In genomic region chr3:184039414-184039813, GRCh38 we compare ENCODE assay signal across 19 cellular contexts. TPM values are rescaled to one million over a fixed set of nuclear protein-coding genes. Genes with fewer than 3 reads are reported as not detected.
DNase-seq lines count a peak whose midpoint lies in the region; ATAC-seq and TF ChIP-seq lines count a peak whose summit lies in the region.
"Had no signal": no experiment of that assay in that cellular context is flagged by ENCODE, and none has a peak within 500 bp of the region (broad histone marks: within the 10 kb centered on the region; RNA-seq: fewer than 3 reads in every experiment).

No MANE protein-coding gene starts in this region.

- no peaks in the 10 kb centered on the region for H3K9me3 Mint-ChIP-seq in activated T-cell treated with anti-CD3 and anti-CD28 coated beads, Interleukin-2, amount 50 U/mL, for 4 hours
- H3K9me3 Mint-ChIP-seq: activated B cell treated with CpG ODN at 0.5 μM for 24 hours; activated naive CD4-positive, alpha-beta T cell treated with anti-CD3 and anti-CD28 coated beads for 36 hours; GM23338; stimulated activated naive CD8-positive, alpha-beta T cell treated with anti-CD3 and anti-CD28 coated beads, Interleukin-15, Interleukin-2, amounts not matched to agents 100 ng/mL and 50 ng/mL, for 24 hours had no signal

- H3K4me1 Mint-ChIP-seq in activated T-cell treated with anti-CD3 and anti-CD28 coated beads, Interleukin-2, amount 50 U/mL, for 4 hours (ENCODE audit: low read depth): no peaks in the 10 kb centered on the region
- H3K4me1 Mint-ChIP-seq: activated B cell treated with CpG ODN at 0.5 μM for 24 hours; activated CD8-positive, alpha-beta memory T cell treated with anti-CD3 and anti-CD28 coated beads, Interleukin-2, amount 10 ng/mL, durations not matched to agents 7 days and 5 days; GM23338 had no signal

- DNase-seq in D341Med (ENCODE audit: low spot score) (peak; percentile 74), NCI-H2029 (lab: John Stamatoyannopoulos, UW) (peak; percentile 11), RWPE1 (ENCODE audit: low spot score) (peak; percentile 63), fibroblast of villous mesenchyme (ENCODE audit: low read depth) (peak; percentile 91), DMS153 treated with DMSO at 0.1 percent for 48 hours (lab: John Stamatoyannopoulos, UW; ENCODE audit: unreplicated experiment) (no peak), midbrain (lab: John Stamatoyannopoulos, UW) (no peak)
- no peak for DNase-seq in activated T-cell treated with anti-CD3 and anti-CD28 coated beads, Interleukin-2, amount 50 U/mL, for 4 hours
- DNase-seq: activated B cell treated with CpG ODN at 0.5 μM for 24 hours; activated CD8-positive, alpha-beta memory T cell treated with anti-CD3 and anti-CD28 coated beads, Interleukin-2, amount 10 ng/mL, durations not matched to agents 7 days and 5 days; activated naive CD4-positive, alpha-beta T cell treated with anti-CD3 and anti-CD28 coated beads for 36 hours; effector CD8-positive, alpha-beta T cell; NCI-H187; occipital lobe had no signal

- no peaks in the 10 kb centered on the region for H3K36me3 Mint-ChIP-seq in activated T-cell treated with anti-CD3 and anti-CD28 coated beads, Interleukin-2, amount 50 U/mL, for 4 hours (ENCODE audit: insufficient read depth)
- H3K36me3 Mint-ChIP-seq: activated CD8-positive, alpha-beta memory T cell treated with anti-CD3 and anti-CD28 coated beads, Interleukin-2, amount 10 ng/mL, durations not matched to agents 7 days and 5 days had no signal

- TF ChIP-seq CTCF in RWPE1 (conservative IDR thresholded peaks at IDR 0.05; ENCODE audit: low read depth) (no peak), fibroblast of villous mesenchyme (IDR thresholded peaks at IDR 0.05; ENCODE audit: insufficient read depth, low read depth, low read length) (no peak)

- H3K27me3 Mint-ChIP-seq in activated T-cell treated with anti-CD3 and anti-CD28 coated beads, Interleukin-2, amount 50 U/mL, for 4 hours (ENCODE audit: low read depth): peaks cover 2% of the 10 kb centered on the region
- H3K27me3 Mint-ChIP-seq: stimulated activated naive CD8-positive, alpha-beta T cell treated with anti-CD3 and anti-CD28 coated beads, Interleukin-15, Interleukin-2, amounts not matched to agents 100 ng/mL and 50 ng/mL, for 24 hours had no signal

- POLR2A ChIA-PET in RWPE1 (lab: Yijun Ruan, JAX; ENCODE audit: low non-redundant PET): no interaction called here

- CTCF ChIA-PET in RWPE1 (lab: Yijun Ruan, JAX): interaction anchor here (0.6 kb wide), 1 partner anchor 95 kb away, joined by 5 read pairs; no protein-coding TSS in a partner anchor

- H3K4me3 Mint-ChIP-seq in activated T-cell treated with anti-CD3 and anti-CD28 coated beads, Interleukin-2, amount 50 U/mL, for 4 hours: no peak overlapping the region
- H3K4me3 Mint-ChIP-seq: activated B cell treated with CpG ODN at 0.5 μM for 24 hours; activated CD8-positive, alpha-beta memory T cell treated with anti-CD3 and anti-CD28 coated beads, Interleukin-2, amount 10 ng/mL, durations not matched to agents 7 days and 5 days; activated naive CD4-positive, alpha-beta T cell treated with anti-CD3 and anti-CD28 coated beads for 36 hours; GM23338; stimulated activated naive CD8-positive, alpha-beta T cell treated with anti-CD3 and anti-CD28 coated beads, Interleukin-15, Interleukin-2, amounts not matched to agents 100 ng/mL and 50 ng/mL, for 24 hours had no signal

- H3K4me3 ChIP-seq in fibroblast of villous mesenchyme (ENCODE audit: low read depth, low read length): no peak overlapping the region
- H3K4me3 ChIP-seq: cardiac muscle cell, GM23338, smooth muscle cell had no signal

- ATAC-seq in GM19035 (IDR thresholded peaks at IDR 0.05; ENCODE audit: unreplicated experiment): no peak
- no peak for ATAC-seq in activated T-cell treated with anti-CD3 and anti-CD28 coated beads, Interleukin-2, amount 50 U/mL, for 4 hours
- ATAC-seq: activated CD8-positive, alpha-beta memory T cell treated with anti-CD3 and anti-CD28 coated beads, Interleukin-2, amount 10 ng/mL, durations not matched to agents 7 days and 5 days had no signal

- no peak overlapping the region for H3K27ac ChIP-seq in RWPE1
- H3K27ac ChIP-seq: cardiac muscle cell had no signal

RNA-seq across cellular contexts. Expression of gene HTR3D, which starts 7.9 kb away (rescaled TPM):
- not detected in 2 replicates for total RNA-seq in fibroblast of villous mesenchyme
- total RNA-seq in activated T-cell treated with anti-CD3 and anti-CD28 coated beads, Interleukin-2, amount 50 U/mL, for 4 hours: not detected
- total RNA-seq: activated B cell treated with CpG ODN at 0.5 μM for 24 hours; activated CD8-positive, alpha-beta memory T cell treated with anti-CD3 and anti-CD28 coated beads, Interleukin-2, amount 10 ng/mL, durations not matched to agents 7 days and 5 days; activated naive CD4-positive, alpha-beta T cell treated with anti-CD3 and anti-CD28 coated beads for 36 hours; cardiac muscle cell; GM23338; mononuclear cell; occipital lobe; smooth muscle cell had no signal

RNA-seq across cellular contexts. Expression of gene HTR3C, which starts 13.4 kb away (rescaled TPM):
- total RNA-seq in fibroblast of villous mesenchyme: not detected in 2 replicates
- total RNA-seq in activated T-cell treated with anti-CD3 and anti-CD28 coated beads, Interleukin-2, amount 50 U/mL, for 4 hours: not detected
- total RNA-seq: activated B cell treated with CpG ODN at 0.5 μM for 24 hours; activated CD8-positive, alpha-beta memory T cell treated with anti-CD3 and anti-CD28 coated beads, Interleukin-2, amount 10 ng/mL, durations not matched to agents 7 days and 5 days; activated naive CD4-positive, alpha-beta T cell treated with anti-CD3 and anti-CD28 coated beads for 36 hours; cardiac muscle cell; GM23338; mononuclear cell; occipital lobe; smooth muscle cell had no signal

RNA-seq across cellular contexts. Expression of gene ABCC5, which starts 21.7 kb away (rescaled TPM):
- total RNA-seq in fibroblast of villous mesenchyme: 13.2 and 23.3 TPM in 2 replicates
- 10 to 100 TPM; 10.0 to 12.5 (median 12.4) TPM for total RNA-seq in activated T-cell treated with anti-CD3 and anti-CD28 coated beads, Interleukin-2, amount 50 U/mL, for 4 hours

RNA-seq across cellular contexts. Expression of gene HTR3E, which starts 57.5 kb away (rescaled TPM):
- total RNA-seq in fibroblast of villous mesenchyme: not detected in 2 replicates
- not detected for total RNA-seq in activated T-cell treated with anti-CD3 and anti-CD28 coated beads, Interleukin-2, amount 50 U/mL, for 4 hours
- total RNA-seq: activated B cell treated with CpG ODN at 0.5 μM for 24 hours; activated CD8-positive, alpha-beta memory T cell treated with anti-CD3 and anti-CD28 coated beads, Interleukin-2, amount 10 ng/mL, durations not matched to agents 7 days and 5 days; activated naive CD4-positive, alpha-beta T cell treated with anti-CD3 and anti-CD28 coated beads for 36 hours; cardiac muscle cell; GM23338; mononuclear cell; occipital lobe; smooth muscle cell had no signal

Comparison
In these comparisons a context has a peak if more than half of its experiments do, and no peak if none do; other contexts are left out.
1. DNase-seq: peak in D341Med (single experiment), NCI-H2029 (single experiment), RWPE1 (single experiment) and fibroblast of villous mesenchyme (single experiment); none in DMS153 treated with DMSO at 0.1 percent for 48 hours (single experiment), activated T-cell treated with anti-CD3 and anti-CD28 coated beads, Interleukin-2, amount 50 U/mL, for 4 hours (single experiment) and midbrain (single experiment).